In the genomic region with DNA sequence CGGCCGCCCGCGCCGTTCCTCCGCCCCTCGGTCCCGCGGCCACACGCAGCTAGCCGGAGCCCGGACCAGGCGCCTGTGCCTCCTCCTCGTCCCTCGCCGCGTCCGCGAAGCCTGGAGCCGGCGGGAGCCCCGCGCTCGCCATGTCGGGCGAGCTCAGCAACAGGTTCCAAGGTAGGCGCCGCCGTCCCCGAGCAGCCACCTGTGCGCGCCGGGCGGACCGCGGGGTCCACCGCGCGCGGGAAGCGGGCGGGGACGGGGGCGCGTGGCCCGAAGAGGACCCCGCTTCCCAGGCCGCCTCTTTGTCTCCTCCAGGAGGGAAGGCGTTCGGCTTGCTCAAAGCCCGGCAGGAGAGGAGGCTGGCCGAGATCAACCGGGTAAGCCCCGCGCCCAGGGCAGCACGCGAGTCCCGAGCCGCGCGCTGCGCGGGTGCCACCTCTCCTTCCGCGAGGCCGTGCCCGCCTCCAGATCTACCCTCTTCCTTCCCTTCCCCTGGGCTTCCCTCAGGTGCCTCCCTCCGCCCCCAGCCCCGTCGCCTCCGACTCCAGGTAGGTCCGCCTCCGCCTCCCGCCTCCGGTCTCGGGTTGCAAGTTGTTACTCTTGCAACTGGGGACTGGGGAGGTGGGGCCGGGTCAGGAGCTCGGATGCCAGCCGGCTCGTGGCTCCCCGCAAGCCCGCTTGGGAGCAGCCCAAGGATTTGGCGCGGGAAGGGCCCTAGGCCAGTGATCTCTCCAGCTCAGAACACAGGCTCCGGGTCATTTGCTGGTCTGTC, we compare ENCODE assay signal across 8 cellular contexts. TPM values are rescaled to one million over a fixed set of nuclear protein-coding genes. Genes with fewer than 3 reads are reported as not detected.
DNase-seq lines count a peak whose midpoint lies in the region; ATAC-seq, FAIRE-seq and TF ChIP-seq lines count a peak whose summit lies in the region.

AIF1L (plus strand) TSS at position 42 of the 769 bp plus-strand sequence; CDS start at position 141, 99 bp downstream.

- FAIRE-seq in GM12891 (lab: Jason Lieb, UNC) = no peak

- peak within 1 kb of the TSS; percentile 34 to 61 (median 52) for H3K4me3 ChIP-seq in skin epidermis

- DNase-seq in GM12891 (ENCODE audit: insufficient read length, low spot score) (peak; percentile 43), NCI-H345 treated with DMSO at 0.1 percent for 48 hours (lab: John Stamatoyannopoulos, UW; ENCODE audit: unreplicated experiment) (peak; percentile 37), astrocyte of the hippocampus (ENCODE audit: low read depth, low spot score) (peak; percentile 44), iPS-NIHi11 (ENCODE audit: low spot score) (peak; percentile 97), NCI-H1048 (lab: John Stamatoyannopoulos, UW) (no peak)

- ATAC-seq in GM21723 (IDR thresholded peaks at IDR 0.05; ENCODE audit: unreplicated experiment) = no peak
- no peak for ATAC-seq in HG02970 (IDR thresholded peaks at IDR 0.05; ENCODE audit: low FRiP score, unreplicated experiment)

- no peak for TF ChIP-seq POLR2A in GM12891 (IDR thresholded peaks at IDR 0.05; ENCODE audit: low read depth, low read length)

- peak within 1 kb of the TSS in 8 of 21 experiments; percentile 25 to 77 (median 48) for H3K27ac ChIP-seq in skin epidermis

TF ChIP-seq in GM12891, 5 proteins besides CTCF, POLR2A, EP300 and RAD21:
- TF ChIP-seq POLR2AphosphoS5 (IDR thresholded peaks at IDR 0.05; ENCODE audit: low read depth, low read length) = no peak
- no peak for TF ChIP-seq POU2F2 (IDR thresholded peaks at IDR 0.05; ENCODE audit: low read depth, low read length)
- no peak for TF ChIP-seq TAF1 (IDR thresholded peaks at IDR 0.05; ENCODE audit: low read depth, low read length)
- TF ChIP-seq SPI1 (IDR thresholded peaks at IDR 0.05; ENCODE audit: low read depth, low read length) = no peak
- TF ChIP-seq PAX5 (IDR thresholded peaks at IDR 0.05; ENCODE audit: insufficient read depth, low read length, severe bottlenecking) = no peak
TF ChIP-seq in GM12891: peak in this region for 0.

RNA-seq across cellular contexts. Expression of gene AIF1L, which starts in this region (rescaled TPM):
- 0.05 TPM for polyA plus RNA-seq in GM12891 (2012; ENCODE audit: low read depth, missing spikeins)
